In the genomic region with DNA sequence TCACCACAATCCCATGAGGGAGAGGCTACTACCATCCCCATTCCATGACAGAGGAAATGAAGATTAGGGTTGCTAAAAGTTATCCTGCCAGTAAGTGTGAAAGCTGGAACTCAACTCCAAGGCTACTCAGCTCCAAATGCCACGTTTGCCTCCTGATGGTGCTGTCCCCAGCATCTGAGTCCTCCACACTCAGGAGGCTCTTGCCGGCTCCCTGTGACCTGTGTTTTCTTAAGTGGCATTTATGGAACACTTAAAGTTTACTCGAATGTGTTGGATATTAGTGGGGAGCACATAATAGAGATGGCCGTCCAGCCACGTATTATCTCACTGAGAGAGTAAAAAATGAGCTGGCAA, we compare ENCODE assay signal across 18 cellular contexts.
DNase-seq lines count a peak whose midpoint lies in the region; ATAC-seq and TF ChIP-seq lines count a peak whose summit lies in the region.
"Had no signal": no experiment of that assay in that cellular context is flagged by ENCODE, and none has a peak within 500 bp of the region (broad histone marks: within the 10 kb centered on the region; RNA-seq: fewer than 3 reads in every experiment).

No MANE protein-coding gene starts in this region.

- DNase-seq in coronary artery (ENCODE audit: low spot score) (peak; percentile 53), retina (peak; percentile 2), vagina (ENCODE audit: extremely low spot score in 2 of 2) (peak; percentile 34 to 52), foreskin melanocyte (no peak), CD14-positive monocyte (ENCODE audit: low spot score) (no peak)
- DNase-seq in activated T-cell treated with anti-CD3 and anti-CD28 coated beads, Interleukin-2, amount 50 U/mL, for 4 hours: no peak
- DNase-seq: Calu3; CD4-positive, CD25-positive, alpha-beta regulatory T cell; CD8-positive, alpha-beta memory T cell; COR-L47; DMS53; EL; GDM1; H9 had no signal

- no peaks in the 10 kb centered on the region for H3K27me3 ChIP-seq in muscle layer of colon (ENCODE audit: control insufficient read depth in 1 of 2, insufficient read depth in 2 of 2, low read length in 2 of 2)
- no peaks in the 10 kb centered on the region for H3K27me3 ChIP-seq in vagina

- H3K9me3 Mint-ChIP-seq in CD14-positive monocyte: peaks cover 0 to 5% (median 0%) of the 10 kb centered on the region in 7 donors
- no peaks in the 10 kb centered on the region for H3K9me3 Mint-ChIP-seq in activated T-cell treated with anti-CD3 and anti-CD28 coated beads, Interleukin-2, amount 50 U/mL, for 4 hours
- H3K9me3 Mint-ChIP-seq: H9 had no signal

- H3K9me3 ChIP-seq in muscle layer of colon (ENCODE audit: low read length): no peaks in the 10 kb centered on the region
- H3K9me3 ChIP-seq in vagina: no peaks in the 10 kb centered on the region

- no peaks in the 10 kb centered on the region for H3K36me3 ChIP-seq in muscle layer of colon (ENCODE audit: insufficient read depth, low read length)
- H3K36me3 ChIP-seq in vagina: no peaks in the 10 kb centered on the region

- H3K4me1 Mint-ChIP-seq in CD14-positive monocyte: no peaks in the 10 kb centered on the region
- H3K4me1 Mint-ChIP-seq in activated T-cell treated with anti-CD3 and anti-CD28 coated beads, Interleukin-2, amount 50 U/mL, for 4 hours (ENCODE audit: low read depth): no peaks in the 10 kb centered on the region
- H3K4me1 Mint-ChIP-seq: CD4-positive, CD25-positive, alpha-beta regulatory T cell; CD8-positive, alpha-beta memory T cell had no signal

- H3K4me1 ChIP-seq in muscle layer of colon (ENCODE audit: insufficient read depth, low read length) (peaks cover 36% of the 10 kb centered on the region), vagina (peaks cover 51% of the 10 kb centered on the region)

- no peak for ATAC-seq in activated T-cell treated with anti-CD3 and anti-CD28 coated beads, Interleukin-2, amount 50 U/mL, for 4 hours
- ATAC-seq: GM12878, GM23338, HCT116 had no signal

- H3K27ac ChIP-seq in coronary artery (no peak overlapping the region), muscle layer of colon (ENCODE audit: low read depth, low read length) (peak overlapping the region; percentile 55), vagina (no peak overlapping the region)

- no peak overlapping the region for H3K4me3 Mint-ChIP-seq in CD14-positive monocyte
- H3K4me3 Mint-ChIP-seq in activated T-cell treated with anti-CD3 and anti-CD28 coated beads, Interleukin-2, amount 50 U/mL, for 4 hours: no peak overlapping the region
- H3K4me3 Mint-ChIP-seq: CD4-positive, CD25-positive, alpha-beta regulatory T cell; CD8-positive, alpha-beta memory T cell; GM23338; H9 had no signal

- H3K4me3 ChIP-seq in coronary artery (no peak overlapping the region), muscle layer of colon (ENCODE audit: low read depth in 1 of 2, low read length in 2 of 2) (no peak overlapping the region), vagina (no peak overlapping the region)
- H3K4me3 ChIP-seq: GM12878, GM23338 had no signal

- H3K27me3 Mint-ChIP-seq in CD14-positive monocyte (ENCODE audit: low read depth in 3 of 3): peaks cover 0 to 8% (median 1%) of the 10 kb centered on the region in 3 donors
- H3K27me3 Mint-ChIP-seq in activated T-cell treated with anti-CD3 and anti-CD28 coated beads, Interleukin-2, amount 50 U/mL, for 4 hours (ENCODE audit: low read depth): peaks cover 1% of the 10 kb centered on the region

- intact Hi-C loops in vagina (cut with DNase I) (no loop called here), CD14-positive monocyte (cut with micrococcal nuclease) (loop anchor here in 1 of 2 donors (10.0 kb wide), 1 partner anchor 61 kb away; no protein-coding TSS in a partner anchor)

- H3K36me3 Mint-ChIP-seq in CD14-positive monocyte: no peaks in the 10 kb centered on the region
- H3K36me3 Mint-ChIP-seq in activated T-cell treated with anti-CD3 and anti-CD28 coated beads, Interleukin-2, amount 50 U/mL, for 4 hours (ENCODE audit: insufficient read depth): no peaks in the 10 kb centered on the region
- H3K36me3 Mint-ChIP-seq: CD4-positive, CD25-positive, alpha-beta regulatory T cell; CD8-positive, alpha-beta memory T cell had no signal

- no peak for TF ChIP-seq CTCF in coronary artery (IDR thresholded peaks at IDR 0.05)
- no peak for TF ChIP-seq CTCF in vagina (IDR thresholded peaks at IDR 0.05)
- TF ChIP-seq CTCF in CD14-positive monocyte (IDR thresholded peaks at IDR 0.05): no peak

- no peak overlapping the region for H3K27ac Mint-ChIP-seq in CD14-positive monocyte
- H3K27ac Mint-ChIP-seq: CD4-positive, CD25-positive, alpha-beta regulatory T cell; CD8-positive, alpha-beta memory T cell; GM23338; H9 had no signal

- H3K9ac ChIP-seq in muscle layer of colon (ENCODE audit: low read length): no peak overlapping the region

- no peak for TF ChIP-seq POLR2A in vagina (IDR thresholded peaks at IDR 0.05)

Comparison
In these comparisons a context has a peak if more than half of its experiments do, and no peak if none do; other contexts are left out.
1. DNase-seq: peak in coronary artery (single experiment), retina (single experiment) and vagina (2 of 2); none in foreskin melanocyte (single experiment), CD14-positive monocyte (single experiment) and activated T-cell treated with anti-CD3 and anti-CD28 coated beads, Interleukin-2, amount 50 U/mL, for 4 hours (single experiment).